ENCODE assay signal across 1 cellular context in the genomic region with DNA sequence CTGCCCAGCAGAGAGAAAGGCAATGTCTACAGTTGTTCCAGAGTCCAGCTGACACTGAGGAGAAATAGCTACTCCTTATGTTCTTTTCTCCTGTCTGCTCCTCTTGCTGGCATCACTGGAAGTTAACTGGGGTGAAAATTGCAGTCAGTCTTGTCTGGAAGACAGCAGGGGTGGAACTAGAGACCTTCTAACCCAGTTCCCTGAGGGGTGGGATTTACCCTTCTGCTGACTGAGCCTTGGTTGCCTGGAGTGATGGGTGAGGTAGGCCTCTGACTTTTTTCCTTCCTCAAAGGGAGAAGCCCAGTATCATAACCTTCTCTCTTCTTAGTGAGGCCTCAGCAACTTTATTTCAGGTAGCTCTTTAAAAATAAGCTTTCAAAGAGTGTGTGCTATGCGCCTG.
TF ChIP-seq lines count a peak whose summit lies in the region.

No MANE protein-coding gene starts in this region.

TF ChIP-seq in K562, 482 proteins besides CTCF, POLR2A, EP300 and RAD21 (continued from another document):
- TF ChIP-seq ELK3 (CRISPR knock-in tag; IDR thresholded peaks at IDR 0.05) (no peak), GABPB1 (CRISPR knock-in tag; IDR thresholded peaks at IDR 0.05) (no peak), CCNT2 (IDR thresholded peaks at IDR 0.05; ENCODE audit: borderline replicate concordance, extremely low read depth, insufficient read length, low read depth, low read length) (no peak), HNRNPL (IDR thresholded peaks at IDR 0.05; ENCODE audit: low read depth, low read length) (no peak)
